12 cellular contexts compared by ENCODE assay signal in genomic region chr9:92723299-92723625, GRCh38. TPM values are rescaled to one million over a fixed set of nuclear protein-coding genes. Genes with fewer than 3 reads are reported as not detected.
A peak's percentile ranks its signal among the peaks of the same experiment; 100 is the strongest.
DNase-seq lines count a peak whose midpoint lies in the region; ATAC-seq, FAIRE-seq and TF ChIP-seq lines count a peak whose summit lies in the region.
"Had no signal": no experiment of that assay in that cellular context is flagged by ENCODE, and none has a peak within 500 bp of the region (broad histone marks: within the 10 kb centered on the region; RNA-seq: fewer than 3 reads in every experiment).

No MANE protein-coding gene starts in this region.

- 66 to 81% methylated on average over 3 of the region's 3 CpGs for WGBS in body of pancreas, 2 donors

- TF ChIP-seq POLR2A in body of pancreas (IDR thresholded peaks at IDR 0.05): no peak

- H3K4me2 ChIP-seq in Karpas-422 (ENCODE audit: low read depth, low read length, poor library complexity, severe bottlenecking): peak overlapping the region; percentile 39
- H3K4me2 ChIP-seq in keratinocyte (ENCODE audit: control insufficient read depth, extremely low read depth, insufficient read depth, low read depth, low read length): peak overlapping the region; percentile 93

- peak overlapping the region; percentile 71 for H3K4me3 Mint-ChIP-seq in type B pancreatic cell
- H3K4me3 Mint-ChIP-seq: central memory CD8-positive, alpha-beta T cell had no signal

- no peaks in the 10 kb centered on the region for H3K9me2 ChIP-seq in Karpas-422 (replicated peaks; ENCODE audit: insufficient read depth, low read length)

- peaks cover 25% of the 10 kb centered on the region for H3K36me3 Mint-ChIP-seq in type B pancreatic cell

- peak; percentile 99 for FAIRE-seq in keratinocyte (lab: Jason Lieb, UNC)

- ATAC-seq in body of pancreas: peak; percentile 64
- ATAC-seq in GM21515 (IDR thresholded peaks at IDR 0.05; ENCODE audit: unreplicated experiment): no peak
- ATAC-seq in GM21717 (IDR thresholded peaks at IDR 0.05; ENCODE audit: unreplicated experiment): no peak
- no peak for ATAC-seq in HG02571 (IDR thresholded peaks at IDR 0.05; ENCODE audit: unreplicated experiment)

- TF ChIP-seq CTCF in body of pancreas (IDR thresholded peaks at IDR 0.05): no peak
- no peak for TF ChIP-seq CTCF in keratinocyte (optimal IDR thresholded peaks at IDR 0.05 in 1 of 3, IDR thresholded peaks at IDR 0.05 in 1 of 3, conservative IDR thresholded peaks at IDR 0.05 in 1 of 3; ENCODE audit: extremely low read depth in 1 of 3, insufficient read depth in 2 of 3, low read length in 3 of 3)
- no peak for TF ChIP-seq CTCF in type B pancreatic cell (conservative IDR thresholded peaks at IDR 0.05)

- DNase-seq in Karpas-422 (no peak), body of pancreas (no peak), keratinocyte (ENCODE audit: low read depth, low spot score) (peak; percentile 86), type B pancreatic cell (ENCODE audit: extremely low spot score, unreplicated experiment) (no peak)
- DNase-seq: activated CD8-positive, alpha-beta memory T cell treated with anti-CD3 and anti-CD28 coated beads, Interleukin-2, amount 50 U/mL, for 4 hours; NCI-H2171; SW 1271 had no signal

- no peaks in the 10 kb centered on the region for H3K9me3 Mint-ChIP-seq in type B pancreatic cell
- H3K9me3 Mint-ChIP-seq: central memory CD8-positive, alpha-beta T cell had no signal

- H3K4me3 ChIP-seq in Karpas-422 (ENCODE audit: low read length) (no peak overlapping the region), body of pancreas (no peak overlapping the region), keratinocyte (ENCODE audit: control insufficient read depth in 2 of 3, extremely low read depth in 1 of 3, insufficient read depth in 2 of 3, low read depth in 1 of 3, low read length in 3 of 3) (peak overlapping the region in 1 of 3 experiments; percentile 1)

- H3K36me3 ChIP-seq in Karpas-422 (ENCODE audit: insufficient read depth, low read length): peaks cover 24% of the 10 kb centered on the region
- H3K36me3 ChIP-seq in body of pancreas (replicated peaks in 1 of 2; ENCODE audit: insufficient read depth in 1 of 2, low read depth in 2 of 2): peaks cover 17 to 33% of the 10 kb centered on the region in 2 donors
- H3K36me3 ChIP-seq in keratinocyte (ENCODE audit: control insufficient read depth in 2 of 2, extremely low read depth in 1 of 2, insufficient read depth in 2 of 2, low read length in 2 of 2): peaks cover 45 to 72% of the 10 kb centered on the region in 2 experiments

- H4K20me1 ChIP-seq in Karpas-422 (ENCODE audit: insufficient read depth, low read depth, low read length) (0 out of 2 replicates have a peak, but pooled peaks cover 4% of the 10 kb centered on the region), keratinocyte (ENCODE audit: control insufficient read depth, extremely low read depth, insufficient read depth, low read length) (no peaks in the 10 kb centered on the region)

- H3K79me2 ChIP-seq in Karpas-422 (ENCODE audit: low read length): peaks cover 64% of the 10 kb centered on the region
- peaks cover 79% of the 10 kb centered on the region for H3K79me2 ChIP-seq in keratinocyte (ENCODE audit: control insufficient read depth, insufficient read depth, low read length)

- dilution Hi-C loops in keratinocyte (cut with MboI; ENCODE audit: extremely low pct_ligation_motif_present, low sequenced_read_pairs): no loop called here

- peaks cover 22% of the 10 kb centered on the region for H3K4me1 Mint-ChIP-seq in type B pancreatic cell (ENCODE audit: unreplicated experiment)

- H3K9me3 ChIP-seq in Karpas-422 (ENCODE audit: low read length) (no peaks in the 10 kb centered on the region), body of pancreas (no peaks in the 10 kb centered on the region), keratinocyte (ENCODE audit: control insufficient read depth, low read depth, low read length) (no peaks in the 10 kb centered on the region)
- H3K9me3 ChIP-seq: neutrophil had no signal

- H3K27ac ChIP-seq in Karpas-422 (ENCODE audit: low read length): peak overlapping the region; percentile 88
- H3K27ac ChIP-seq in body of pancreas: no peak overlapping the region
- H3K27ac ChIP-seq in keratinocyte (ENCODE audit: control insufficient read depth, insufficient read depth, low read length): peak overlapping the region; percentile 90
- H3K27ac ChIP-seq: neutrophil had no signal

- intact Hi-C loops in body of pancreas (cut with DNase I): no loop called here

- peak overlapping the region; percentile 85 for H3K27ac Mint-ChIP-seq in type B pancreatic cell

- H3K27me3 Mint-ChIP-seq in type B pancreatic cell: no peaks in the 10 kb centered on the region
- H3K27me3 Mint-ChIP-seq: central memory CD8-positive, alpha-beta T cell had no signal

- H3K27me3 ChIP-seq in Karpas-422 (ENCODE audit: low read length) (no peaks in the 10 kb centered on the region), body of pancreas (no peaks in the 10 kb centered on the region), keratinocyte (ENCODE audit: control insufficient read depth, extremely low read depth, insufficient read depth, low read length) (no peaks in the 10 kb centered on the region)
- H3K27me3 ChIP-seq: neutrophil had no signal

- H2AFZ ChIP-seq in Karpas-422 (ENCODE audit: low read length) (no peak overlapping the region), keratinocyte (ENCODE audit: control insufficient read depth, low read length) (no peak overlapping the region)

- peaks cover 2% of the 10 kb centered on the region for H3K9me1 ChIP-seq in keratinocyte (ENCODE audit: control insufficient read depth, extremely low read depth, insufficient read depth, low read length)

- H3K4me1 ChIP-seq in Karpas-422 (ENCODE audit: low read length) (peaks cover 88% of the 10 kb centered on the region), body of pancreas (no peaks in the 10 kb centered on the region), keratinocyte (ENCODE audit: control insufficient read depth, extremely low read depth, insufficient read depth, low read length) (peaks cover 58% of the 10 kb centered on the region)

- H3K9ac ChIP-seq in Karpas-422 (ENCODE audit: low read length) (peak overlapping the region; percentile 1; the same call in 1 of the 2 replicates), keratinocyte (ENCODE audit: control insufficient read depth, extremely low read depth, insufficient read depth, low read length) (peak overlapping the region; percentile 82)

RNA-seq across cellular contexts. Expression of gene BICD2, which starts 41.4 kb away (rescaled TPM):
- total RNA-seq in Karpas-422 (2014; rRNA removed; shearing (Covaris generic); ENCODE audit: low replicate concordance): 25.6 and 35.4 TPM in 2 replicates
- total RNA-seq in body of pancreas (10 to 100 TPM; 16.1 to 16.8 TPM), type B pancreatic cell (ENCODE audit: low replicate concordance) (26.8 and 28.6 TPM in 2 replicates)
- polyA plus RNA-seq in keratinocyte: 26.9 to 47.3 TPM (median 41.9 TPM) in 3 replicates
- polyA plus RNA-seq in keratinocyte (2011; ENCODE audit: low read depth): 97.4 TPM
- polyA plus RNA-seq in keratinocyte (2011; cell fraction: cytosol; rRNA removed): 42.9 and 60.3 TPM in 2 replicates
- polyA plus RNA-seq in keratinocyte (2011; cell fraction: nucleus; rRNA removed): 76.7 and 81.0 TPM in 2 replicates
- 63.7 and 91.3 TPM in 2 replicates for polyA plus RNA-seq in keratinocyte (2012; ENCODE audit: low replicate concordance)
- polyA minus RNA-seq in keratinocyte: 38.6 to 50.1 TPM (median 44.3 TPM) in 3 replicates
- 57.0 TPM for polyA minus RNA-seq in keratinocyte (2011; cell fraction: cytosol; rRNA and poly(A)+ RNA removed)
- polyA minus RNA-seq in keratinocyte (2011; cell fraction: nucleus; rRNA and poly(A)+ RNA removed): 45.6 and 62.4 TPM in 2 replicates

RNA-seq across cellular contexts. Expression of gene IPPK, which starts 53.3 kb away (rescaled TPM):
- total RNA-seq in Karpas-422 (2014; rRNA removed; shearing (Covaris generic); ENCODE audit: low replicate concordance): 10.5 and 18.3 TPM in 2 replicates
- total RNA-seq in body of pancreas: 1 to 10 TPM; 2.9 to 6.3 TPM
- polyA plus RNA-seq in keratinocyte: 27.5 to 34.9 TPM (median 32.4 TPM) in 3 replicates
- 44.5 TPM for polyA plus RNA-seq in keratinocyte (2011; ENCODE audit: low read depth)
- polyA plus RNA-seq in keratinocyte (2011; cell fraction: cytosol; rRNA removed): 28.0 and 37.9 TPM in 2 replicates
- polyA plus RNA-seq in keratinocyte (2011; cell fraction: nucleus; rRNA removed): 68.1 and 79.2 TPM in 2 replicates
- 12.7 and 34.4 TPM in 2 replicates for polyA plus RNA-seq in keratinocyte (2012; ENCODE audit: low replicate concordance)
- polyA minus RNA-seq in keratinocyte: 49.3 to 86.7 TPM (median 68.7 TPM) in 3 replicates
- polyA minus RNA-seq in keratinocyte (2011; cell fraction: cytosol; rRNA and poly(A)+ RNA removed): 26.9 TPM
- 26.9 and 42.7 TPM in 2 replicates for polyA minus RNA-seq in keratinocyte (2011; cell fraction: nucleus; rRNA and poly(A)+ RNA removed)
- total RNA-seq in type B pancreatic cell (ENCODE audit: low replicate concordance): 8.1 and 11.6 TPM in 2 replicates

Comparison
In these comparisons a context has a peak if more than half of its experiments do, and no peak if none do; other contexts are left out.
1. H3K27ac ChIP-seq: peak in Karpas-422 (single experiment) and keratinocyte (single experiment); none in body of pancreas (0 of 4).